8 cellular contexts compared by ENCODE assay signal in the genomic region with DNA sequence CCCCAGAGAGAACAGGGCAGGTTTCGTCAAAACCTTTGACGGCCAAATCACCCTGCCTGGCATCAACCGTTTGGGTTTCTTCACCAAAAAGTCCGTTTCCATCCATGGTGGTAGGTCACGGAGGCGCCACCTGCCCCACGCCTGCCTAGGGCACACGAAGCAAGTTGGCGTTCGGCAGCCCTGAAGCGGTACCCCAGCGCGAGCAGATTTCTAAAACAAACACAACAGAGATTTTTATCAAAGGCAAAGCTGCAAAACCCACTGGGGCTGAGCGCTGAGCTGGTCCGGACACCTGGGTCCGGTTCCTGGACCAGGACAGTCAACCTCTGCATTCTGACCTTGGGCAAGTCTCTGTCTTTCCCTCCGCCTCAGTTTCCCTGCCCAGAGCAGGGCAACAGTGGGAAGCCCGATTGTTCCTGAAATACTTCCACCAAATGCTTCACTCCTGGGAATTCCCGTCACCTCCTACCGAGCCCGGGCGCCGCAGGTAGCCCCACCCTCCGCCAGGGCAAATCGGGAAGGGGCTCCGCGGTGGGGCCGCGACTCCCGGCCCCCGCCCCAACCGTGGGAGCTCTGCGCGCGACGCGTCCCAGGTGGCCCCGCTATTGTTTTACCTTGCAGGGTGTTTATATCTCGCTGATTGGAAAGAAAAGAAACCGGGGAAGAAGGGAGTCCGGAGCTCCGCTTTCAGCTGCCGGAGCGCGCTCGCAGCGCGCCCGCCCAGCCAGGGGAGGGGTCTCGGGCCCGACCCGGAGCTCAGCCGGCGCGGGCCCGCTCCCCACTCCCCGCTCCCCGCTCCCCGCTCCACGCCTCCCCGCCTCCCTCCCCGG. TPM values are rescaled to one million over a fixed set of nuclear protein-coding genes. Genes with fewer than 3 reads are reported as not detected.
A peak's percentile ranks its signal among the peaks of the same experiment; 100 is the strongest.
DNase-seq lines count a peak whose midpoint lies in the region; ATAC-seq and TF ChIP-seq lines count a peak whose summit lies in the region.

No MANE protein-coding gene starts in this region.

- peaks cover 0 to 13% (median 5%) of the 10 kb centered on the region in 7 donors for H3K9me3 Mint-ChIP-seq in CD14-positive monocyte
- H3K9me3 Mint-ChIP-seq in activated B cell treated with CpG ODN at 0.5 μM for 24 hours = no peaks in the 10 kb centered on the region

- H3K9me2 ChIP-seq in Karpas-422 (replicated peaks; ENCODE audit: insufficient read depth, low read length) = no peaks in the 10 kb centered on the region

- no peak for DNase-seq in CD14-positive monocyte (ENCODE audit: low spot score)
- no peak for DNase-seq in HFF-Myc (ENCODE audit: extremely low read depth, low read depth)
- DNase-seq in activated B cell treated with CpG ODN at 0.5 μM for 24 hours = no peak
- no peak for DNase-seq in fibroblast of the aortic adventitia (ENCODE audit: low read depth)
- peak; percentile 87 for DNase-seq in osteoblast (ENCODE audit: insufficient read length, low spot score, missing footprints)
- DNase-seq in H4 (ENCODE audit: low spot score) = no peak
- no peak for DNase-seq in Karpas-422
- no peak for DNase-seq in NCI-H2029 (lab: John Stamatoyannopoulos, UW)

- H3K9me3 ChIP-seq in osteoblast (ENCODE audit: low read depth, low read length) (no peaks in the 10 kb centered on the region), Karpas-422 (ENCODE audit: low read length) (no peaks in the 10 kb centered on the region)

- CTCF ChIA-PET in activated B cell treated with CpG ODN at 0.5 μM for 24 hours (lab: Charles Lee) = interaction anchor here (1.3 kb wide), 1 partner anchor 92 kb away, joined by 4 read pairs; no protein-coding TSS in a partner anchor

- POLR2A ChIA-PET in activated B cell treated with CpG ODN at 0.5 μM for 24 hours (lab: Charles Lee) = no interaction called here

- H4K20me1 ChIP-seq in osteoblast (ENCODE audit: insufficient read depth, low read length) (no peaks in the 10 kb centered on the region), Karpas-422 (ENCODE audit: insufficient read depth, low read depth, low read length) (no peaks in the 10 kb centered on the region)

- peak overlapping the region; percentile 77 to 92 for H3K4me3 Mint-ChIP-seq in CD14-positive monocyte
- H3K4me3 Mint-ChIP-seq in activated B cell treated with CpG ODN at 0.5 μM for 24 hours = peak overlapping the region; percentile 83

- no peak overlapping the region for H3K9ac ChIP-seq in Karpas-422 (ENCODE audit: low read length)

- H3K4me2 ChIP-seq in osteoblast (ENCODE audit: insufficient read depth, low read length) = peak overlapping the region; percentile 72
- H3K4me2 ChIP-seq in Karpas-422 (ENCODE audit: low read depth, low read length, poor library complexity, severe bottlenecking) = no peak overlapping the region

- H3K36me3 ChIP-seq in osteoblast (ENCODE audit: insufficient read depth, low read length) = no peaks in the 10 kb centered on the region
- no peaks in the 10 kb centered on the region for H3K36me3 ChIP-seq in Karpas-422 (ENCODE audit: insufficient read depth, low read length)

- H3K4me3 ChIP-seq in HFF-Myc (replicated peaks; ENCODE audit: low read depth, low read length) (peak overlapping the region; percentile 48), fibroblast of the aortic adventitia (ENCODE audit: low read depth, low read length) (peak overlapping the region; percentile 59), osteoblast (ENCODE audit: insufficient read depth, low read length) (peak overlapping the region; percentile 56), Karpas-422 (ENCODE audit: low read length) (no peak overlapping the region)

- peaks cover 6 to 13% of the 10 kb centered on the region in 2 donors for H3K36me3 Mint-ChIP-seq in CD14-positive monocyte
- H3K36me3 Mint-ChIP-seq in activated B cell treated with CpG ODN at 0.5 μM for 24 hours (ENCODE audit: low read depth) = no peaks in the 10 kb centered on the region

- H2AFZ ChIP-seq in osteoblast (ENCODE audit: low read length) (no peak overlapping the region), Karpas-422 (ENCODE audit: low read length) (no peak overlapping the region)

- no peaks in the 10 kb centered on the region for H3K79me2 ChIP-seq in osteoblast (ENCODE audit: insufficient read depth, low read length)
- H3K79me2 ChIP-seq in Karpas-422 (ENCODE audit: low read length) = no peaks in the 10 kb centered on the region

- H3K27me3 Mint-ChIP-seq in CD14-positive monocyte (ENCODE audit: low read depth in 3 of 3) = peaks cover 57 to 65% (median 57%) of the 10 kb centered on the region in 3 donors
- H3K27me3 Mint-ChIP-seq in activated B cell treated with CpG ODN at 0.5 μM for 24 hours = peaks cover 39% of the 10 kb centered on the region

- H3K27ac Mint-ChIP-seq in CD14-positive monocyte (no peak overlapping the region), activated B cell treated with CpG ODN at 0.5 μM for 24 hours (no peak overlapping the region)

- ATAC-seq in activated B cell treated with CpG ODN at 0.5 μM for 24 hours (ENCODE audit: low read depth) = peak; percentile 5

- H3K4me1 Mint-ChIP-seq in CD14-positive monocyte (peaks cover 22% of the 10 kb centered on the region), activated B cell treated with CpG ODN at 0.5 μM for 24 hours (peaks cover 15% of the 10 kb centered on the region)

- H3K4me1 ChIP-seq in osteoblast (ENCODE audit: insufficient read depth, low read length) (no peaks in the 10 kb centered on the region), Karpas-422 (ENCODE audit: low read length) (no peaks in the 10 kb centered on the region)

- H3K27ac ChIP-seq in osteoblast (ENCODE audit: low read depth, low read length) = no peak overlapping the region
- H3K27ac ChIP-seq in Karpas-422 (ENCODE audit: low read length) = no peak overlapping the region

- intact Hi-C loops in CD14-positive monocyte (cut with micrococcal nuclease) = loop anchor here in 1 of 2 donors (10.0 kb wide), 1 partner anchor 92 kb away; a partner anchor contains a TSS
- intact Hi-C loops in activated B cell treated with CpG ODN at 0.5 μM for 24 hours (cut with micrococcal nuclease) = loop anchor here (5.0 kb wide), 1 partner anchor 390 kb away; no protein-coding TSS in a partner anchor

- no peak for TF ChIP-seq CTCF in CD14-positive monocyte (IDR thresholded peaks at IDR 0.05)
- TF ChIP-seq CTCF in HFF-Myc (IDR thresholded peaks at IDR 0.05; ENCODE audit: low read depth, low read length, missing control alignments) = no peak
- TF ChIP-seq CTCF in activated B cell treated with CpG ODN at 0.5 μM for 24 hours (IDR thresholded peaks at IDR 0.05) = no peak
- no peak for TF ChIP-seq CTCF in fibroblast of the aortic adventitia (IDR thresholded peaks at IDR 0.05; ENCODE audit: insufficient read depth, low read length)
- no peak for TF ChIP-seq CTCF in osteoblast (IDR thresholded peaks at IDR 0.05; ENCODE audit: extremely low read depth, low read depth, low read length)

- peaks cover 31% of the 10 kb centered on the region for H3K27me3 ChIP-seq in osteoblast (ENCODE audit: insufficient read depth, low read length)
- no peaks in the 10 kb centered on the region for H3K27me3 ChIP-seq in Karpas-422 (ENCODE audit: low read length)

RNA-seq across cellular contexts. Expression of a gene that starts 0.6 kb away (rescaled TPM):
- polyA plus RNA-seq in CD14-positive monocyte = under 1 TPM in 1 of 2 donors, not detected in 1; 0.07 TPM
- total RNA-seq in activated B cell treated with CpG ODN at 0.5 μM for 24 hours (6.8 and 7.2 TPM in 2 replicates), fibroblast of the aortic adventitia (ENCODE audit: low replicate concordance) (0.27 TPM in 1 of 2 replicates, not detected in the other), osteoblast (under 0.01 TPM in 2 replicates)
- total RNA-seq in H4 (2014; rRNA removed; shearing (Covaris generic)) = 10.7 and 10.8 TPM in 2 replicates
- not detected in 2 replicates for total RNA-seq in Karpas-422 (2014; rRNA removed; shearing (Covaris generic); ENCODE audit: low replicate concordance)
